Comparison of ENCODE assay signal across 16 cellular contexts in genomic region chr4:125433453-125433852, GRCh38.
DNase-seq lines count a peak whose midpoint lies in the region; ATAC-seq and TF ChIP-seq lines count a peak whose summit lies in the region.
"Had no signal": no experiment of that assay in that cellular context is flagged by ENCODE, and none has a peak within 500 bp of the region (broad histone marks: within the 10 kb centered on the region; RNA-seq: fewer than 3 reads in every experiment).

No MANE protein-coding gene starts in this region.

- ATAC-seq in activated CD4-positive, alpha-beta T cell treated with anti-CD3 and anti-CD28 coated beads for 36 hours, result no peak
- ATAC-seq in esophagus mucosa (no peak), GM21619 (IDR thresholded peaks at IDR 0.05; ENCODE audit: unreplicated experiment) (no peak)
- ATAC-seq: activated CD4-positive, CD25-positive, alpha-beta regulatory T cell treated with anti-CD3 and anti-CD28 coated beads, Interleukin-2, amount 50 U/mL, for 24 hours; stimulated activated naive B cell treated with anti-CD40 and anti-IgM and Interleukin-4, amounts not matched to agents 10 μg/mL and 1 μg/mL and 100 μg/mL, for 72 hours had no signal

- H3K27ac Mint-ChIP-seq in activated CD4-positive, alpha-beta T cell treated with anti-CD3 and anti-CD28 coated beads for 36 hours, result no peak overlapping the region
- no peak overlapping the region for H3K27ac Mint-ChIP-seq in activated T-cell treated with anti-CD3 and anti-CD28 coated beads, Interleukin-2, amount 50 U/mL, for 24 hours
- H3K27ac Mint-ChIP-seq: activated naive CD8-positive, alpha-beta T cell treated with anti-CD3 and anti-CD28 coated beads, Interleukin-2, amount 10 ng/mL, durations not matched to agents 7 days and 5 days; dendritic cell treated with granulocyte-macrophage colony-stimulating factor and Interleukin-4, amounts not matched to agents 40 ng/mL and 50 ng/mL, for 4 days; stimulated activated naive B cell treated with anti-CD40 and anti-IgM and Interleukin-4, amounts not matched to agents 10 μg/mL and 1 μg/mL and 100 μg/mL, for 72 hours; T-helper 1 cell treated with Interleukin-12 subunit alpha and Interleukin-12 subunit beta and Interleukin-4 antibody, amounts not matched to agents 30 μg/mL and 1 μg/mL, for 36 hours had no signal

- H3K27me3 ChIP-seq in adipocyte (replicated peaks; ENCODE audit: control insufficient read depth, insufficient read depth, low read length), result no peaks in the 10 kb centered on the region
- H3K27me3 ChIP-seq: vagina had no signal

- no peaks in the 10 kb centered on the region for H3K9me3 ChIP-seq in adipocyte (ENCODE audit: control insufficient read depth, low read length)
- H3K9me3 ChIP-seq: vagina had no signal

- H3K36me3 ChIP-seq in adipocyte (ENCODE audit: control insufficient read depth, insufficient read depth, low read length, severe bottlenecking), result peaks cover 30% of the 10 kb centered on the region
- H3K36me3 ChIP-seq: vagina had no signal

- no peak overlapping the region for H3K9ac ChIP-seq in adipocyte (ENCODE audit: low read length)

- H3K4me1 Mint-ChIP-seq in activated CD4-positive, alpha-beta T cell treated with anti-CD3 and anti-CD28 coated beads for 36 hours, result no peaks in the 10 kb centered on the region
- no peaks in the 10 kb centered on the region for H3K4me1 Mint-ChIP-seq in activated T-cell treated with anti-CD3 and anti-CD28 coated beads, Interleukin-2, amount 50 U/mL, for 24 hours (ENCODE audit: low read depth)
- H3K4me1 Mint-ChIP-seq: activated naive CD8-positive, alpha-beta T cell treated with anti-CD3 and anti-CD28 coated beads, Interleukin-2, amount 10 ng/mL, durations not matched to agents 7 days and 5 days; stimulated activated naive B cell treated with anti-CD40 and anti-IgM and Interleukin-4, amounts not matched to agents 10 μg/mL and 1 μg/mL and 100 μg/mL, for 72 hours had no signal

- H3K27me3 Mint-ChIP-seq in activated CD4-positive, alpha-beta T cell treated with anti-CD3 and anti-CD28 coated beads for 36 hours, result no peaks in the 10 kb centered on the region
- no peaks in the 10 kb centered on the region for H3K27me3 Mint-ChIP-seq in activated T-cell treated with anti-CD3 and anti-CD28 coated beads, Interleukin-2, amount 50 U/mL, for 24 hours
- H3K27me3 Mint-ChIP-seq: activated naive CD8-positive, alpha-beta T cell treated with anti-CD3 and anti-CD28 coated beads, Interleukin-2, amount 10 ng/mL, durations not matched to agents 7 days and 5 days; dendritic cell treated with granulocyte-macrophage colony-stimulating factor and Interleukin-4, amounts not matched to agents 40 ng/mL and 50 ng/mL, for 4 days; stimulated activated naive B cell treated with anti-CD40 and anti-IgM and Interleukin-4, amounts not matched to agents 10 μg/mL and 1 μg/mL and 100 μg/mL, for 72 hours had no signal

- H3K36me3 Mint-ChIP-seq in activated CD4-positive, alpha-beta T cell treated with anti-CD3 and anti-CD28 coated beads for 36 hours (ENCODE audit: low read depth), result no peaks in the 10 kb centered on the region
- H3K36me3 Mint-ChIP-seq in activated T-cell treated with anti-CD3 and anti-CD28 coated beads, Interleukin-2, amount 50 U/mL, for 24 hours (ENCODE audit: low read depth), result no peaks in the 10 kb centered on the region
- H3K36me3 Mint-ChIP-seq: activated naive CD8-positive, alpha-beta T cell treated with anti-CD3 and anti-CD28 coated beads, Interleukin-2, amount 10 ng/mL, durations not matched to agents 7 days and 5 days; stimulated activated naive B cell treated with anti-CD40 and anti-IgM and Interleukin-4, amounts not matched to agents 10 μg/mL and 1 μg/mL and 100 μg/mL, for 72 hours had no signal

- no peak overlapping the region for H3K4me3 ChIP-seq in adipocyte (ENCODE audit: low read length)
- H3K4me3 ChIP-seq in fibroblast of the aortic adventitia (ENCODE audit: low read depth, low read length), result no peak overlapping the region
- H3K4me3 ChIP-seq in skeletal muscle cell (ENCODE audit: low read depth, low read length), result no peak overlapping the region
- H3K4me3 ChIP-seq: PC-9, vagina had no signal

- no peak for TF ChIP-seq CTCF in fibroblast of the aortic adventitia (IDR thresholded peaks at IDR 0.05; ENCODE audit: insufficient read depth, low read length)

- CTCF ChIA-PET in activated CD4-positive, alpha-beta T cell treated with anti-CD3 and anti-CD28 coated beads for 36 hours (lab: Charles Lee), result no interaction called here

- intact Hi-C loops in activated CD4-positive, alpha-beta T cell treated with anti-CD3 and anti-CD28 coated beads for 36 hours (cut with DNase I, micrococcal nuclease), result no loop called here

- H3K4me3 Mint-ChIP-seq in activated CD4-positive, alpha-beta T cell treated with anti-CD3 and anti-CD28 coated beads for 36 hours, result no peak overlapping the region
- H3K4me3 Mint-ChIP-seq in activated T-cell treated with anti-CD3 and anti-CD28 coated beads, Interleukin-2, amount 50 U/mL, for 24 hours, result no peak overlapping the region
- H3K4me3 Mint-ChIP-seq: activated naive CD8-positive, alpha-beta T cell treated with anti-CD3 and anti-CD28 coated beads, Interleukin-2, amount 10 ng/mL, durations not matched to agents 7 days and 5 days; dendritic cell treated with granulocyte-macrophage colony-stimulating factor and Interleukin-4, amounts not matched to agents 40 ng/mL and 50 ng/mL, for 4 days; stimulated activated naive B cell treated with anti-CD40 and anti-IgM and Interleukin-4, amounts not matched to agents 10 μg/mL and 1 μg/mL and 100 μg/mL, for 72 hours; T-helper 1 cell treated with Interleukin-12 subunit alpha and Interleukin-12 subunit beta and Interleukin-4 antibody, amounts not matched to agents 30 μg/mL and 1 μg/mL, for 36 hours had no signal

- H3K9me3 Mint-ChIP-seq in activated CD4-positive, alpha-beta T cell treated with anti-CD3 and anti-CD28 coated beads for 36 hours (ENCODE audit: low read depth), result peaks cover 6% of the 10 kb centered on the region
- H3K9me3 Mint-ChIP-seq in activated T-cell treated with anti-CD3 and anti-CD28 coated beads, Interleukin-2, amount 50 U/mL, for 24 hours, result no peaks in the 10 kb centered on the region
- H3K9me3 Mint-ChIP-seq: activated naive CD8-positive, alpha-beta T cell treated with anti-CD3 and anti-CD28 coated beads, Interleukin-2, amount 10 ng/mL, durations not matched to agents 7 days and 5 days; T-helper 1 cell treated with Interleukin-12 subunit alpha and Interleukin-12 subunit beta and Interleukin-4 antibody, amounts not matched to agents 30 μg/mL and 1 μg/mL, for 36 hours had no signal

- POLR2A ChIA-PET in activated CD4-positive, alpha-beta T cell treated with anti-CD3 and anti-CD28 coated beads for 36 hours (lab: Charles Lee), result no interaction called here

- H3K4me1 ChIP-seq in adipocyte (ENCODE audit: control insufficient read depth, insufficient read depth, low read length), result peaks cover 29% of the 10 kb centered on the region
- H3K4me1 ChIP-seq: vagina had no signal

- DNase-seq in GM03348 (ENCODE audit: low spot score) (peak; percentile 56), adipocyte (ENCODE audit: low read depth) (peak; percentile 52), fibroblast of the aortic adventitia (ENCODE audit: low read depth) (peak; percentile 92), skeletal muscle cell (ENCODE audit: low read depth) (peak; percentile 21)
- DNase-seq in activated CD4-positive, alpha-beta T cell treated with anti-CD3 and anti-CD28 coated beads for 36 hours, result no peak
- no peak for DNase-seq in activated T-cell treated with anti-CD3 and anti-CD28 coated beads, Interleukin-2, amount 50 U/mL, for 24 hours
- DNase-seq: activated naive CD8-positive, alpha-beta T cell treated with anti-CD3 and anti-CD28 coated beads, Interleukin-2, amount 10 ng/mL, durations not matched to agents 7 days and 5 days; PC-9; stimulated activated CD4-positive, alpha-beta T cell treated with anti-CD3 and anti-CD28 coated beads, Interleukin-4, amount 100 ng/mL, for 4 hours; stimulated activated naive B cell treated with anti-CD40 and anti-IgM and Interleukin-4, amounts not matched to agents 10 μg/mL and 1 μg/mL and 100 μg/mL, for 72 hours had no signal

Comparison
In these comparisons a context has a peak if more than half of its experiments do, and no peak if none do; other contexts are left out.
1. DNase-seq: peak in GM03348 (single experiment), adipocyte (single experiment), fibroblast of the aortic adventitia (single experiment) and skeletal muscle cell (single experiment); none in activated CD4-positive, alpha-beta T cell treated with anti-CD3 and anti-CD28 coated beads for 36 hours (single experiment) and activated T-cell treated with anti-CD3 and anti-CD28 coated beads, Interleukin-2, amount 50 U/mL, for 24 hours (single experiment).